Comparison of ENCODE assay signal across 22 cellular contexts in the genomic region with DNA sequence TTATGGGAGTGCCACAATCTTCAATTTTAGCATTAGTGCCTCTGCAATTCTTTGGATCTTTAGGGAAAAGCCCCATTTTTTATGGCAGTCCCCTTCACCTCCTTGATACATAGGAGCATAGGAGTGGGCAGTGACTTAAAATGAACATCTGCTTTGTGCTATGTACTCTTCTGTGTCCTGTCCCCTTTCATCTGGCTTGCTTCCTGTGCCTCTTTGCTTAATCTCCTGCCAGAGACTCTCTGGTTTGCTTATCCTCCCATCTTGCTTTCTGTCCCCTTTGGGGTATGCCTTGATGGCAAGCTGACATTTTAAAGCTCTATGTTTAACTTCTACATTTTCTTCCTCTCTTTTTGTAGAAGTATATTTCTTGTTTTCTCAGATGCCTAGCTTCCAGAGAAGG. TPM values are rescaled to one million over a fixed set of nuclear protein-coding genes. Genes with fewer than 3 reads are reported as not detected.
DNase-seq lines count a peak whose midpoint lies in the region; ATAC-seq and TF ChIP-seq lines count a peak whose summit lies in the region.
"Had no signal": no experiment of that assay in that cellular context is flagged by ENCODE, and none has a peak within 500 bp of the region (broad histone marks: within the 10 kb centered on the region; RNA-seq: fewer than 3 reads in every experiment).

No MANE protein-coding gene starts in this region.

- H3K4me1 ChIP-seq in DND-41 (ENCODE audit: insufficient read depth, low read length) = peaks cover 53% of the 10 kb centered on the region
- H3K4me1 ChIP-seq: lower lobe of right lung, transverse colon had no signal

- no peak for TF ChIP-seq CTCF in DND-41 (IDR thresholded peaks at IDR 0.05; ENCODE audit: borderline replicate concordance, extremely low read depth, low read length, poor library complexity, severe bottlenecking)
- no peak for TF ChIP-seq CTCF in natural killer cell (IDR thresholded peaks at IDR 0.05)

- peaks cover 76% of the 10 kb centered on the region for H3K36me3 Mint-ChIP-seq in activated CD4-positive, alpha-beta T cell treated with anti-CD3 and anti-CD28 coated beads for 36 hours (ENCODE audit: low read depth)
- H3K36me3 Mint-ChIP-seq in activated naive CD8-positive, alpha-beta T cell = peaks cover 5% of the 10 kb centered on the region
- H3K36me3 Mint-ChIP-seq in natural killer cell = no peaks in the 10 kb centered on the region

- H3K36me3 ChIP-seq in DND-41 (ENCODE audit: insufficient read depth, low read length) = peaks cover 99% of the 10 kb centered on the region

- no peak overlapping the region for H3K27ac ChIP-seq in DND-41 (ENCODE audit: low read length)
- H3K27ac ChIP-seq: lower lobe of right lung, right lobe of liver, transverse colon had no signal

- H3K9ac ChIP-seq in DND-41 (ENCODE audit: low read depth, low read length) = no peak overlapping the region

- no peak overlapping the region for H3K4me3 ChIP-seq in DND-41 (ENCODE audit: low read depth in 1 of 2, low read length in 2 of 2)
- H3K4me3 ChIP-seq: lower lobe of right lung, mucosa of descending colon, right lobe of liver, transverse colon had no signal

- CTCF ChIA-PET in activated CD4-positive, alpha-beta T cell treated with anti-CD3 and anti-CD28 coated beads for 36 hours (lab: Charles Lee) = interaction anchor here (1.1 kb wide), 1 partner anchor 14 kb away, joined by 3 read pairs; no protein-coding TSS in a partner anchor

- peaks cover 76% of the 10 kb centered on the region for H4K20me1 ChIP-seq in DND-41 (ENCODE audit: insufficient read depth, low read length)

- no peaks in the 10 kb centered on the region for H3K9me3 Mint-ChIP-seq in activated CD4-positive, alpha-beta T cell treated with anti-CD3 and anti-CD28 coated beads for 36 hours (ENCODE audit: low read depth)
- H3K9me3 Mint-ChIP-seq in activated naive CD8-positive, alpha-beta T cell (ENCODE audit: low read depth) = no peaks in the 10 kb centered on the region
- H3K9me3 Mint-ChIP-seq in natural killer cell = no peaks in the 10 kb centered on the region

- H2AFZ ChIP-seq in DND-41 (ENCODE audit: low read depth, low read length) = no peak overlapping the region

- peaks cover 99% of the 10 kb centered on the region for H3K79me2 ChIP-seq in DND-41 (ENCODE audit: insufficient read depth, low read length)

- intact Hi-C loops in activated CD4-positive, alpha-beta T cell treated with anti-CD3 and anti-CD28 coated beads for 36 hours (cut with DNase I, micrococcal nuclease) = no loop called here
- intact Hi-C loops in natural killer cell (cut with micrococcal nuclease) = no loop called here

- peak overlapping the region; percentile 26 for H3K27ac Mint-ChIP-seq in activated CD4-positive, alpha-beta T cell treated with anti-CD3 and anti-CD28 coated beads for 36 hours
- H3K27ac Mint-ChIP-seq in activated naive CD8-positive, alpha-beta T cell = peak overlapping the region; percentile 51
- H3K27ac Mint-ChIP-seq in natural killer cell = peak overlapping the region; percentile 11 to 60

- peak overlapping the region; percentile 20; the same call in 1 of the 2 replicates for H3K4me2 ChIP-seq in DND-41 (ENCODE audit: insufficient read depth, low read length)

- H3K4me1 Mint-ChIP-seq in activated CD4-positive, alpha-beta T cell treated with anti-CD3 and anti-CD28 coated beads for 36 hours = peaks cover 67% of the 10 kb centered on the region
- peaks cover 69% of the 10 kb centered on the region for H3K4me1 Mint-ChIP-seq in activated naive CD8-positive, alpha-beta T cell (ENCODE audit: low read depth)
- H3K4me1 Mint-ChIP-seq in natural killer cell = peaks cover 0 to 12% of the 10 kb centered on the region in 2 donors

- DNase-seq in activated CD4-positive, alpha-beta T cell treated with anti-CD3 and anti-CD28 coated beads for 36 hours = no peak
- DNase-seq in activated CD4-positive, alpha-beta T cell treated with anti-CD3 and anti-CD28 coated beads for 4 hours = no peak
- DNase-seq in DND-41 (no peak), natural killer cell (no peak), superior temporal gyrus (ENCODE audit: extremely low spot score) (no peak)
- DNase-seq: activated CD4-positive, CD25-positive, alpha-beta regulatory T cell; activated effector memory CD4-positive, alpha-beta T cell treated with anti-CD3 and anti-CD28 coated beads, Interleukin-2, amount 50 U/mL, for 16 hours; COR-L47; DMS79 treated with DMSO at 0.1 percent for 48 hours; lower lobe of right lung; mucosa of descending colon; NCI-H1105 treated with DMSO at 0.1 percent for 48 hours; NCI-H2029 treated with DMSO at 0.1 percent for 48 hours; NCI-H446; right lobe of liver; stimulated activated CD4-positive, alpha-beta T cell treated with anti-CD3 and anti-CD28 coated beads, Interleukin-4, amount 100 ng/mL, for 4 hours; stimulated activated naive CD8-positive, alpha-beta T cell treated with anti-CD3 and anti-CD28 coated beads, Interleukin-15, Interleukin-2, amounts not matched to agents 100 U/mL and 50 U/mL, for 24 hours; transverse colon had no signal

- no peaks in the 10 kb centered on the region for H3K9me3 ChIP-seq in DND-41 (ENCODE audit: insufficient read depth, low read length, severe bottlenecking)
- H3K9me3 ChIP-seq: lower lobe of right lung, mucosa of descending colon, right lobe of liver, transverse colon had no signal

- POLR2A ChIA-PET in activated CD4-positive, alpha-beta T cell treated with anti-CD3 and anti-CD28 coated beads for 36 hours (lab: Charles Lee) = no interaction called here

- no peak for ATAC-seq in activated CD4-positive, alpha-beta T cell treated with anti-CD3 and anti-CD28 coated beads for 36 hours
- peak; percentile 35; the same call in 1 of the 3 replicates for ATAC-seq in DND-41 (ENCODE audit: insufficient read depth, low read depth)
- no peak for ATAC-seq in natural killer cell
- ATAC-seq in GM21619 (IDR thresholded peaks at IDR 0.05; ENCODE audit: unreplicated experiment) = no peak
- no peak for ATAC-seq in HG02588 (IDR thresholded peaks at IDR 0.05; ENCODE audit: unreplicated experiment)
- ATAC-seq: lower lobe of right lung; mucosa of descending colon; right lobe of liver; SK-N-SH treated with all-trans-retinoic acid at 6 μM for 48 hours; stimulated activated naive CD8-positive, alpha-beta T cell treated with anti-CD3 and anti-CD28 coated beads, Interleukin-15, Interleukin-2, amounts not matched to agents 100 U/mL and 50 U/mL, for 24 hours had no signal

- H3K4me3 Mint-ChIP-seq in activated CD4-positive, alpha-beta T cell treated with anti-CD3 and anti-CD28 coated beads for 36 hours = peak overlapping the region; percentile 14
- no peak overlapping the region for H3K4me3 Mint-ChIP-seq in activated naive CD8-positive, alpha-beta T cell
- no peak overlapping the region for H3K4me3 Mint-ChIP-seq in natural killer cell

- no peaks in the 10 kb centered on the region for H3K27me3 Mint-ChIP-seq in activated CD4-positive, alpha-beta T cell treated with anti-CD3 and anti-CD28 coated beads for 36 hours
- no peaks in the 10 kb centered on the region for H3K27me3 Mint-ChIP-seq in activated naive CD8-positive, alpha-beta T cell
- H3K27me3 Mint-ChIP-seq in natural killer cell (ENCODE audit: low read depth in 2 of 2) = no peaks in the 10 kb centered on the region

- H3K27me3 ChIP-seq in DND-41 (ENCODE audit: insufficient read depth, low read length, poor library complexity) = no peaks in the 10 kb centered on the region
- H3K27me3 ChIP-seq: right lobe of liver, transverse colon had no signal

RNA-seq across cellular contexts. Expression of gene PGK1, which starts 12.3 kb away (rescaled TPM):
- 1,000 to 10,000 TPM; 1,263 to 1,446 TPM for total RNA-seq in activated CD4-positive, alpha-beta T cell treated with anti-CD3 and anti-CD28 coated beads for 36 hours
- total RNA-seq in natural killer cell = 100 to 1,000 TPM; 200 to 205 (median 203) TPM

RNA-seq across cellular contexts. Expression of gene TAF9B, which starts 23.1 kb away (rescaled TPM):
- total RNA-seq in activated CD4-positive, alpha-beta T cell treated with anti-CD3 and anti-CD28 coated beads for 36 hours = 10 to 100 TPM; 17.6 to 18.3 TPM
- total RNA-seq in natural killer cell = 1 to 10 TPM; 5.6 to 6.8 (median 6.1) TPM

Comparison
In these comparisons a context has a peak if more than half of its experiments do, and no peak if none do; other contexts are left out.
1. RNA of gene PGK1, which starts 12.3 kb away (total RNA-seq): 1,263 to 1,446 TPM in activated CD4-positive, alpha-beta T cell treated with anti-CD3 and anti-CD28 coated beads for 36 hours; 200 to 205 TPM in natural killer cell; every median in the first group is over 4 times any median in the second.
2. Peak in every context shown above with its lines, with median percentiles within 50 percentile points of each other: H3K27ac Mint-ChIP-seq.